Comparison of ENCODE assay signal across 8 cellular contexts in the genomic region with DNA sequence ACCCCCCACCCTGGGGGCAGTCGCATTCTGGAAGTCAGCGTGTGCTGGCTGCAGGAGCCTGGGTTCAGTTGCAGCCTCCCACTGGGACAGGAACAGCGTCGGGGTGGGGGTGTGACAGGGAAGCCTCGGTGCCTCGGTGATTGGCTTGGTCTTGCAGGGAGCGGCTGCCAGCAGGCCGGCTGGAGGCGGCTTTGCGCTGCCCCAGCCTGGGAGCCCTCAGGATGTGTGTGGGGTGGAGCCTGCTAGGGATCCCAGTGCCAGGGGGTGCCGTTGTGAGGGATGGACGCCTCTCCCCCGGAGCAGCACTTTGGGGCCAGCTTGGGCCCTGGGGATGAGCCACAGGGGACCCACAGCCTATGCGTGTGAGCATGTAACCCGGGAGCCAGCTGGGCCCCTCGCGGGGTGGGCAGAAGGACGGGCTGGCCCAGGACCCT.
A peak's percentile ranks its signal among the peaks of the same experiment; 100 is the strongest.
DNase-seq lines count a peak whose midpoint lies in the region; ATAC-seq, FAIRE-seq and TF ChIP-seq lines count a peak whose summit lies in the region.

No MANE protein-coding gene starts in this region.

- peaks cover 14% of the 10 kb centered on the region for H3K4me1 ChIP-seq in OCI-LY3 (ENCODE audit: low read length)

- FAIRE-seq in urothelium cell line (lab: Jason Lieb, UNC), result no peak

- no peak overlapping the region for H2AFZ ChIP-seq in OCI-LY3 (ENCODE audit: low read depth, low read length)

- H3K9me3 ChIP-seq in OCI-LY3 (ENCODE audit: insufficient read depth, low read length), result no peaks in the 10 kb centered on the region

- ATAC-seq in esophagus mucosa, result peak; percentile 86

- no peaks in the 10 kb centered on the region for H3K36me3 ChIP-seq in OCI-LY3 (replicated peaks; ENCODE audit: low read depth, low read length)

- DNase-seq in GM03348 (ENCODE audit: low spot score), result peak; percentile 95
- DNase-seq in mucosa of gallbladder (ENCODE audit: low spot score), result peak; percentile 84
- DNase-seq in urothelium cell line (ENCODE audit: low spot score), result peak; percentile 85
- no peak for DNase-seq in NCI-H446 (lab: John Stamatoyannopoulos, UW)
- DNase-seq in middle frontal gyrus (ENCODE audit: extremely low spot score, low spot score), result no peak
- DNase-seq in effector CD4-positive, alpha-beta T cell, result no peak

- TF ChIP-seq CTCF in OCI-LY3 (IDR thresholded peaks at IDR 0.05; ENCODE audit: low read depth, low read length), result no peak

- H3K27me3 ChIP-seq in OCI-LY3 (ENCODE audit: low read depth, low read length), result peaks cover 21% of the 10 kb centered on the region

- H3K9ac ChIP-seq in OCI-LY3 (ENCODE audit: low read length), result no peak overlapping the region

- H3K79me2 ChIP-seq in OCI-LY3 (ENCODE audit: low read length), result no peaks in the 10 kb centered on the region

- peak overlapping the region; percentile 73 for H3K4me3 ChIP-seq in OCI-LY3 (ENCODE audit: low read length)

- H4K20me1 ChIP-seq in OCI-LY3 (ENCODE audit: insufficient read depth, low read length), result no peaks in the 10 kb centered on the region

- peak overlapping the region; percentile 84 for H3K4me2 ChIP-seq in OCI-LY3 (ENCODE audit: low read length)

- H3K27ac ChIP-seq in OCI-LY3 (ENCODE audit: low read length), result no peak overlapping the region

Comparison
In these comparisons a context has a peak if more than half of its experiments do, and no peak if none do; other contexts are left out.
1. DNase-seq: peak in GM03348 (single experiment), mucosa of gallbladder (single experiment) and urothelium cell line (single experiment); none in NCI-H446 (0 of 2), middle frontal gyrus (single experiment) and effector CD4-positive, alpha-beta T cell (single experiment).